In genomic region chr6:30893001-30893591, GRCh38 we compare ENCODE assay signal across 1 cellular context.
TF ChIP-seq lines count a peak whose summit lies in the region.

No MANE protein-coding gene starts in this region.

TF ChIP-seq in GM23338, 12 proteins besides CTCF, POLR2A, EP300 and RAD21:
- TF ChIP-seq REST (IDR thresholded peaks at IDR 0.05; ENCODE audit: unreplicated experiment) (no peak), EZH2phosphoT487 (IDR thresholded peaks at IDR 0.05; ENCODE audit: unreplicated experiment) (no peak), JUNB (IDR thresholded peaks at IDR 0.05; ENCODE audit: unreplicated experiment) (no peak), ZNF462 (CRISPR knock-in tag; IDR thresholded peaks at IDR 0.05) (no peak), POLR2AphosphoS5 (IDR thresholded peaks at IDR 0.05; ENCODE audit: low read depth) (no peak), EZH2 (IDR thresholded peaks at IDR 0.05; ENCODE audit: low read depth, unreplicated experiment) (no peak), CREB1 (CRISPR knock-in tag; IDR thresholded peaks at IDR 0.05; ENCODE audit: low read depth) (no peak)
